25 cellular contexts compared by ENCODE assay signal in genomic region chr3:105614288-105615030, GRCh38.
A peak's percentile ranks its signal among the peaks of the same experiment; 100 is the strongest.
DNase-seq lines count a peak whose midpoint lies in the region; ATAC-seq, FAIRE-seq and TF ChIP-seq lines count a peak whose summit lies in the region.
"Had no signal": no experiment of that assay in that cellular context is flagged by ENCODE, and none has a peak within 500 bp of the region (broad histone marks: within the 10 kb centered on the region; RNA-seq: fewer than 3 reads in every experiment).

No MANE protein-coding gene starts in this region.

- in situ Hi-C loops in brain microvascular endothelial cell (cut with HindIII; ENCODE audit: low pct_ligation_motif_present, low sequenced_read_pairs), result no loop called here

- ATAC-seq in GM19328 (IDR thresholded peaks at IDR 0.05; ENCODE audit: unreplicated experiment) (no peak), GM19395 (IDR thresholded peaks at IDR 0.05; ENCODE audit: unreplicated experiment) (no peak), GM21576 (IDR thresholded peaks at IDR 0.05; ENCODE audit: unreplicated experiment) (no peak)
- ATAC-seq: HepG2 had no signal

- no peak overlapping the region for H2AFZ ChIP-seq in hepatocyte
- H2AFZ ChIP-seq: PC-9 had no signal

- no peak for FAIRE-seq in H54 (lab: Jason Lieb, UNC)
- FAIRE-seq: endothelial cell of umbilical vein, HepG2, kidney had no signal

- no peaks in the 10 kb centered on the region for H4K20me1 ChIP-seq in hepatocyte (ENCODE audit: insufficient read depth, poor library complexity, severe bottlenecking)

- H3K36me3 ChIP-seq in brain microvascular endothelial cell (replicated peaks), result no peaks in the 10 kb centered on the region
- H3K36me3 ChIP-seq in hepatocyte (replicated peaks; ENCODE audit: insufficient read depth, low read depth), result no peaks in the 10 kb centered on the region
- H3K36me3 ChIP-seq: stomach, uterus had no signal

- H3K27ac ChIP-seq in brain microvascular endothelial cell (no peak overlapping the region), hepatocyte (no peak overlapping the region)
- H3K27ac ChIP-seq: coronary artery, PC-9, SK-N-MC, stomach, uterus had no signal

- no peaks in the 10 kb centered on the region for H3K79me2 ChIP-seq in hepatocyte

- no peak for TF ChIP-seq CTCF in brain microvascular endothelial cell (IDR thresholded peaks at IDR 0.05; ENCODE audit: low read depth, low read length, missing control alignments)
- no peak for TF ChIP-seq CTCF in hepatocyte (IDR thresholded peaks at IDR 0.05; ENCODE audit: poor library complexity)

- H3K4me1 ChIP-seq in hepatocyte (ENCODE audit: insufficient read depth), result no peaks in the 10 kb centered on the region
- H3K4me1 ChIP-seq: uterus had no signal

- no peak for TF ChIP-seq POLR2A in H54 (IDR thresholded peaks at IDR 0.05; ENCODE audit: low read depth, low read length)

- no peaks in the 10 kb centered on the region for H3K27me3 ChIP-seq in brain microvascular endothelial cell (replicated peaks)
- no peaks in the 10 kb centered on the region for H3K27me3 ChIP-seq in hepatocyte
- H3K27me3 ChIP-seq: stomach, uterus had no signal

- peak; percentile 8 for DNase-seq in AG08395 (ENCODE audit: low spot score)
- peak; percentile 20 for DNase-seq in HuH-7 (ENCODE audit: low spot score)
- DNase-seq in brain microvascular endothelial cell, result peak; percentile 39
- DNase-seq in hepatocyte (ENCODE audit: low spot score), result peak; percentile 32
- DNase-seq in H54 (ENCODE audit: insufficient read length, low spot score), result no peak
- DNase-seq: activated CD4-positive, alpha-beta T cell treated with anti-CD3 and anti-CD28 coated beads for 48 hours; activated CD8-positive, alpha-beta memory T cell treated with anti-CD3 and anti-CD28 coated beads, Interleukin-2, amount 50 U/mL, for 48 hours; activated gamma-delta T cell treated with Interleukin-2 at 50 U/mL for 16 hours; anterior cingulate cortex; CD8-positive, alpha-beta memory T cell; glutamatergic neuron; kidney; NCI-H2081; NCI-H69; PC-9; stomach; T1000; uterus had no signal

- no peak overlapping the region for H3K4me2 ChIP-seq in hepatocyte
- H3K4me2 ChIP-seq: PC-9 had no signal

- no peaks in the 10 kb centered on the region for H3K9me3 ChIP-seq in hepatocyte (ENCODE audit: low read depth)
- H3K9me3 ChIP-seq: stomach, uterus had no signal

- no peaks in the 10 kb centered on the region for H3K9me2 ChIP-seq in hepatocyte (replicated peaks; ENCODE audit: insufficient read depth)

- H3K4me3 ChIP-seq in brain microvascular endothelial cell (ENCODE audit: low read depth, low read length), result no peak overlapping the region
- no peak overlapping the region for H3K4me3 ChIP-seq in hepatocyte
- H3K4me3 ChIP-seq: coronary artery, PC-9, SK-N-MC, stomach, uterus had no signal
